ENCODE assay signal across 9 cellular contexts in genomic region chr3:178671261-178672191, GRCh38.
DNase-seq lines count a peak whose midpoint lies in the region; ATAC-seq and TF ChIP-seq lines count a peak whose summit lies in the region.
"Had no signal": no experiment of that assay in that cellular context is flagged by ENCODE, and none has a peak within 500 bp of the region (broad histone marks: within the 10 kb centered on the region; RNA-seq: fewer than 3 reads in every experiment).

No MANE protein-coding gene starts in this region.

- peaks cover 12% of the 10 kb centered on the region for H3K27me3 Mint-ChIP-seq in T-helper 17 cell

- no peaks in the 10 kb centered on the region for H3K36me3 ChIP-seq in BE2C
- H3K36me3 ChIP-seq: ascending aorta had no signal

- H3K27ac Mint-ChIP-seq in T-helper 17 cell, result no peak overlapping the region

- TF ChIP-seq CTCF in fibroblast of the aortic adventitia (IDR thresholded peaks at IDR 0.05; ENCODE audit: insufficient read depth, low read length), result no peak
- no peak for TF ChIP-seq CTCF in BE2C (IDR thresholded peaks at IDR 0.05; ENCODE audit: low read depth, low read length)

- DNase-seq in Ammon's horn (ENCODE audit: low spot score) (peak; percentile 8), HS-5 (ENCODE audit: low read depth) (peak; percentile 65), fibroblast of the aortic adventitia (ENCODE audit: low read depth) (peak; percentile 1), germinal center (ENCODE audit: low spot score) (no peak), hippocampal formation (lab: John Stamatoyannopoulos, UW) (no peak), T-helper 17 cell (no peak), BE2C (no peak)

- no peaks in the 10 kb centered on the region for H3K36me3 Mint-ChIP-seq in T-helper 17 cell (ENCODE audit: low read depth)

- no peak overlapping the region for H3K4me3 Mint-ChIP-seq in T-helper 17 cell

- H3K4me3 ChIP-seq in fibroblast of the aortic adventitia (ENCODE audit: low read depth, low read length), result no peak overlapping the region
- no peak overlapping the region for H3K4me3 ChIP-seq in BE2C (ENCODE audit: low read depth, low read length)
- H3K4me3 ChIP-seq: ascending aorta had no signal

- ATAC-seq in GM19455 (IDR thresholded peaks at IDR 0.05; ENCODE audit: unreplicated experiment), result peak; percentile 72
- ATAC-seq in T-helper 17 cell, result no peak

- H3K4me1 Mint-ChIP-seq in T-helper 17 cell, result peaks cover 4% of the 10 kb centered on the region

- no peaks in the 10 kb centered on the region for H3K4me1 ChIP-seq in BE2C
- H3K4me1 ChIP-seq: ascending aorta had no signal

- H3K27me3 ChIP-seq in BE2C, result no peaks in the 10 kb centered on the region
- H3K27me3 ChIP-seq: ascending aorta had no signal

- H3K9me3 ChIP-seq in T-helper 17 cell (ENCODE audit: control insufficient read depth, low read length, poor library complexity, severe bottlenecking) (no peaks in the 10 kb centered on the region), BE2C (no peaks in the 10 kb centered on the region)
- H3K9me3 ChIP-seq: ascending aorta had no signal

Comparison
In these comparisons a context has a peak if more than half of its experiments do, and no peak if none do; other contexts are left out.
1. DNase-seq: peak in Ammon's horn (single experiment), HS-5 (single experiment) and fibroblast of the aortic adventitia (single experiment); none in germinal center (single experiment), hippocampal formation (0 of 2), T-helper 17 cell (0 of 3) and BE2C (single experiment).